ENCODE assay signal across 10 cellular contexts in genomic region chr11:27717801-27718229, GRCh38. TPM values are rescaled to one million over a fixed set of nuclear protein-coding genes. Genes with fewer than 3 reads are reported as not detected.
DNase-seq lines count a peak whose midpoint lies in the region; ATAC-seq and TF ChIP-seq lines count a peak whose summit lies in the region.
"Had no signal": no experiment of that assay in that cellular context is flagged by ENCODE, and none has a peak within 500 bp of the region (broad histone marks: within the 10 kb centered on the region; RNA-seq: fewer than 3 reads in every experiment).

No MANE protein-coding gene starts in this region.

- H3K27ac ChIP-seq in heart left ventricle = no peak overlapping the region
- no peak overlapping the region for H3K27ac ChIP-seq in ovary

- no peaks in the 10 kb centered on the region for H3K9me3 Mint-ChIP-seq in type B pancreatic cell
- H3K9me3 Mint-ChIP-seq: memory B cell had no signal

- H3K9me3 ChIP-seq in heart left ventricle (no peaks in the 10 kb centered on the region), adipocyte (ENCODE audit: control insufficient read depth, low read length) (no peaks in the 10 kb centered on the region), iPS-15b (ENCODE audit: control insufficient read depth, insufficient read depth, low read length) (no peaks in the 10 kb centered on the region), ovary (no peaks in the 10 kb centered on the region)

- TF ChIP-seq EP300 in ovary (IDR thresholded peaks at IDR 0.05) = no peak

- H3K4me1 Mint-ChIP-seq in type B pancreatic cell (ENCODE audit: unreplicated experiment) = peaks cover 20% of the 10 kb centered on the region

- TF ChIP-seq POLR2A in heart left ventricle (IDR thresholded peaks at IDR 0.05) (no peak), ovary (IDR thresholded peaks at IDR 0.05) (no peak)

- TF ChIP-seq CTCF in heart left ventricle (IDR thresholded peaks at IDR 0.05) (no peak), type B pancreatic cell (conservative IDR thresholded peaks at IDR 0.05) (no peak), ovary (IDR thresholded peaks at IDR 0.05) (no peak)

- H3K4me3 ChIP-seq in heart left ventricle (peak overlapping the region in 10 of 12 donors; percentile 15 to 56 (median 50)), adipocyte (ENCODE audit: low read length) (peak overlapping the region; percentile 90), iPS-15b (ENCODE audit: low read depth, low read length) (peak overlapping the region; percentile 72), ovary (no peak overlapping the region)

- no peak for ATAC-seq in heart left ventricle
- ATAC-seq: CD8-positive, alpha-beta T cell had no signal

- no peak for DNase-seq in heart left ventricle
- no peak for DNase-seq in cardiac septum (ENCODE audit: low spot score)
- DNase-seq in adipocyte (ENCODE audit: low read depth) = no peak
- DNase-seq in type B pancreatic cell (ENCODE audit: extremely low spot score, unreplicated experiment) = no peak
- DNase-seq in ovary = no peak
- no peak for DNase-seq in NCI-H1092 treated with DMSO at 0.1 percent for 48 hours (lab: John Stamatoyannopoulos, UW)
- DNase-seq in NCI-H187 treated with DMSO at 0.1 percent for 48 hours (lab: John Stamatoyannopoulos, UW) = no peak
- DNase-seq: CD8-positive, alpha-beta T cell had no signal

- 3 to 9% (median 7%) methylated on average over 8 of the region's 8 CpGs for WGBS in heart left ventricle, 4 donors
- WGBS in ovary, 3 donors = 3 to 9% (median 7%) methylated on average over 8 of the region's 8 CpGs

- no peak overlapping the region for H3K27ac Mint-ChIP-seq in type B pancreatic cell
- H3K27ac Mint-ChIP-seq: CD8-positive, alpha-beta T cell; memory B cell had no signal

- no peaks in the 10 kb centered on the region for H3K36me3 Mint-ChIP-seq in type B pancreatic cell
- H3K36me3 Mint-ChIP-seq: CD8-positive, alpha-beta T cell; memory B cell had no signal

- H3K36me3 ChIP-seq in heart left ventricle (no peaks in the 10 kb centered on the region), adipocyte (ENCODE audit: control insufficient read depth, insufficient read depth, low read length, severe bottlenecking) (no peaks in the 10 kb centered on the region), iPS-15b (ENCODE audit: control insufficient read depth, insufficient read depth, low read length) (no peaks in the 10 kb centered on the region), ovary (no peaks in the 10 kb centered on the region)

- H3K27me3 ChIP-seq in heart left ventricle (peaks cover 19 to 73% (median 51%) of the 10 kb centered on the region in 9 donors), adipocyte (replicated peaks; ENCODE audit: control insufficient read depth, insufficient read depth, low read length) (peaks cover 20% of the 10 kb centered on the region), iPS-15b (ENCODE audit: control insufficient read depth, insufficient read depth, low read length) (peaks cover 21% of the 10 kb centered on the region), ovary (no peaks in the 10 kb centered on the region)

- peak overlapping the region; percentile 43 for H3K9ac ChIP-seq in adipocyte (ENCODE audit: low read length)
- H3K9ac ChIP-seq in iPS-15b (ENCODE audit: low read depth, low read length) = no peak overlapping the region

- H3K4me3 Mint-ChIP-seq in type B pancreatic cell = peak overlapping the region; percentile 92
- H3K4me3 Mint-ChIP-seq: CD8-positive, alpha-beta T cell; memory B cell had no signal

- H3K4me1 ChIP-seq in heart left ventricle (peaks cover 0 to 32% (median 5%) of the 10 kb centered on the region in 12 donors), adipocyte (ENCODE audit: control insufficient read depth, insufficient read depth, low read length) (peaks cover 22% of the 10 kb centered on the region), iPS-15b (ENCODE audit: control insufficient read depth, insufficient read depth, low read length) (peaks cover 8% of the 10 kb centered on the region), ovary (ENCODE audit: insufficient read depth) (peaks cover 11% of the 10 kb centered on the region)

- peaks cover 82% of the 10 kb centered on the region for H3K27me3 Mint-ChIP-seq in type B pancreatic cell

- intact Hi-C loops in heart left ventricle (cut with DNase I) (no loop called here), cardiac septum (cut with DNase I) (no loop called here), ovary (cut with DNase I) (no loop called here)

RNA-seq across cellular contexts. Expression of gene BDNF, which starts 17.6 kb away (rescaled TPM):
- total RNA-seq in heart left ventricle = 1 to 10 TPM; 2.1 to 8.5 (median 3.8) TPM
- 1 to 10 TPM in 1 of 2 donors, under 1 TPM in 1; 0.93 to 3.1 TPM for polyA plus RNA-seq in heart left ventricle
- 8.4 TPM for total RNA-seq in cardiac septum
- total RNA-seq in type B pancreatic cell (ENCODE audit: low replicate concordance) = 3.6 and 5.5 TPM in 2 replicates
- total RNA-seq in ovary = 1 to 10 TPM in 2 of 7 donors, under 1 TPM in 4, not detected in 1; 0.10 to 2.6 (median 0.50) TPM
- under 1 TPM; 0.77 to 1.00 TPM for polyA plus RNA-seq in ovary
- total RNA-seq: CD8-positive, alpha-beta T cell had no signal
